20 cellular contexts compared by ENCODE assay signal in genomic region chr16:26668026-26668425, GRCh38.
"Had no signal": no experiment of that assay in that cellular context is flagged by ENCODE, and none has a peak within 500 bp of the region (broad histone marks: within the 10 kb centered on the region; RNA-seq: fewer than 3 reads in every experiment).

No MANE protein-coding gene starts in this region.

- H3K4me3 Mint-ChIP-seq: endodermal cell; natural killer cell treated with Interleukin-12 subunit alpha and Interleukin-12 subunit beta and Interleukin-15 and Interleukin-18, amount 100 ng/mL, for 72 hours; stimulated activated memory B cell treated with anti-CD40 and anti-IgM and Interleukin-4, amounts not matched to agents 10 μg/mL and 1 μg/mL and 100 μg/mL, for 72 hours; stimulated activated naive CD8-positive, alpha-beta T cell treated with anti-CD3 and anti-CD28 coated beads, Interleukin-15, Interleukin-2, amounts not matched to agents 100 ng/mL and 50 ng/mL, for 24 hours had no signal

- ATAC-seq: left colon; natural killer cell treated with Interleukin-12 subunit alpha and Interleukin-12 subunit beta and Interleukin-15 and Interleukin-18, amount 100 ng/mL, for 72 hours; sciatic nerve; stimulated activated memory B cell treated with anti-CD40 and anti-IgM and Interleukin-4, amounts not matched to agents 10 μg/mL and 1 μg/mL and 100 μg/mL, for 72 hours had no signal

- H3K9me3 Mint-ChIP-seq: endodermal cell; natural killer cell treated with Interleukin-12 subunit alpha and Interleukin-12 subunit beta and Interleukin-15 and Interleukin-18, amount 100 ng/mL, for 72 hours had no signal

- H3K36me3 ChIP-seq: spleen, tibial nerve had no signal

- H3K4me3 ChIP-seq: coronary artery, spleen, testis, tibial nerve had no signal

- H3K27ac Mint-ChIP-seq: endodermal cell; natural killer cell treated with Interleukin-12 subunit alpha and Interleukin-12 subunit beta and Interleukin-15 and Interleukin-18, amount 100 ng/mL, for 72 hours; stimulated activated memory B cell treated with anti-CD40 and anti-IgM and Interleukin-4, amounts not matched to agents 10 μg/mL and 1 μg/mL and 100 μg/mL, for 72 hours; stimulated activated naive CD8-positive, alpha-beta T cell treated with anti-CD3 and anti-CD28 coated beads, Interleukin-15, Interleukin-2, amounts not matched to agents 100 ng/mL and 50 ng/mL, for 24 hours had no signal

- DNase-seq: effector CD4-positive, alpha-beta T cell; erythroblast; foreskin melanocyte; head of caudate nucleus; hippocampal formation; left colon; occipital lobe; posterior cingulate gyrus; spleen; stimulated activated CD4-positive, alpha-beta T cell treated with anti-CD3 and anti-CD28 coated beads, Interleukin-15, amount 100 ng/mL, for 24 hours; stimulated activated CD4-positive, alpha-beta T cell treated with anti-CD3 and anti-CD28 coated beads, Interleukin-1b, Interleukin-23, amount 100 ng/mL, for 48 hours; stimulated activated CD4-positive, alpha-beta T cell treated with anti-CD3 and anti-CD28 coated beads, Interleukin-4, amount 100 ng/mL, for 24 hours; testis had no signal

- H3K9me3 ChIP-seq: testis, tibial nerve had no signal

- H3K4me1 ChIP-seq: spleen, testis, tibial nerve had no signal

- H3K27me3 ChIP-seq: testis, tibial nerve had no signal

- H3K27ac ChIP-seq: coronary artery, spleen, testis, tibial nerve had no signal

- H3K36me3 Mint-ChIP-seq: natural killer cell treated with Interleukin-12 subunit alpha and Interleukin-12 subunit beta and Interleukin-15 and Interleukin-18, amount 100 ng/mL, for 72 hours; stimulated activated memory B cell treated with anti-CD40 and anti-IgM and Interleukin-4, amounts not matched to agents 10 μg/mL and 1 μg/mL and 100 μg/mL, for 72 hours had no signal

- H3K4me1 Mint-ChIP-seq: stimulated activated memory B cell treated with anti-CD40 and anti-IgM and Interleukin-4, amounts not matched to agents 10 μg/mL and 1 μg/mL and 100 μg/mL, for 72 hours had no signal
